30 cellular contexts compared by ENCODE assay signal in the genomic region with DNA sequence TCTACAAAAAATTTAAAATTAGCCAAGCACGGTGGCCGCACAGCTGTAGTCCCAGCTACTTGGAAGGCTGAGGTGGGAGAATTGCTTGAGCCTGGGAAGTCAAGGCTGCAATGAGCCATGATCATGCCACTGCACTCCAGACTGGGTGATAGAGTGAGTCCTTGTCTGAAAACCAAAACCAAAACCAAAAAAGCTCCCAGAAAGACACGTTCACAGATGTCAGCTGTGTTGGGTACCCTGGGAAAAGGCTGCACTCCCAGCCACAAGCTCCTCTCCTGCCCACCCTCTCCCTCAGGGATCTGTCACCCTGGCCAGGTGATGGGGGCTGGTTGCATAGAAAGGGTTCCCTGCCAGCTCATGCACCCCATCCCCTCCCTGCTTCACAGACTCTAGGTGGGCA.
"Had no signal": no experiment of that assay in that cellular context is flagged by ENCODE, and none has a peak within 500 bp of the region (broad histone marks: within the 10 kb centered on the region; RNA-seq: fewer than 3 reads in every experiment).

No MANE protein-coding gene starts in this region.

- H3K4me1 ChIP-seq: body of pancreas, breast epithelium had no signal

- H3K36me3 ChIP-seq: breast epithelium, MG63 had no signal

- H3K4me1 Mint-ChIP-seq: activated CD4-positive, alpha-beta memory T cell treated with anti-CD3 and anti-CD28 coated beads, Interleukin-2, amount 10 ng/mL, durations not matched to agents 7 days and 5 days had no signal

- H3K4me3 Mint-ChIP-seq: activated B cell treated with CpG ODN at 0.5 μM for 24 hours; activated CD4-positive, alpha-beta memory T cell treated with anti-CD3 and anti-CD28 coated beads, Interleukin-2, amount 10 ng/mL, durations not matched to agents 7 days and 5 days; activated CD8-positive, alpha-beta memory T cell treated with anti-CD3 and anti-CD28 coated beads, Interleukin-2, amount 10 ng/mL, durations not matched to agents 7 days and 5 days; activated naive CD8-positive, alpha-beta T cell treated with anti-CD3 and anti-CD28 coated beads for 36 hours had no signal

- H3K4me2 ChIP-seq: PC-9 had no signal

- DNase-seq: activated B cell treated with CpG ODN at 0.5 μM for 24 hours; activated CD4-positive, alpha-beta memory T cell treated with anti-CD3 and anti-CD28 coated beads, Interleukin-2, amount 10 ng/mL, durations not matched to agents 7 days and 5 days; activated CD4-positive, alpha-beta T cell treated with anti-CD3 and anti-CD28 coated beads for 48 hours; activated CD4-positive, CD25-positive, alpha-beta regulatory T cell treated with anti-CD3 and anti-CD28 coated beads, Interleukin-2, amount 50 U/mL, for 72 hours; activated CD8-positive, alpha-beta memory T cell treated with anti-CD3 and anti-CD28 coated beads for 24 hours; activated CD8-positive, alpha-beta memory T cell treated with anti-CD3 and anti-CD28 coated beads, Interleukin-2, amount 10 ng/mL, durations not matched to agents 7 days and 5 days; activated CD8-positive, alpha-beta memory T cell treated with anti-CD3 and anti-CD28 coated beads, Interleukin-2, amount 50 U/mL, for 48 hours; activated effector memory CD4-positive, alpha-beta T cell treated with Interleukin-2 at 50 U/mL for 16 hours; activated naive CD4-positive, alpha-beta T cell treated with anti-CD3 and anti-CD28 coated beads, Interleukin-2, amount 50 U/mL, for 16 hours; activated naive CD8-positive, alpha-beta T cell treated with anti-CD3 and anti-CD28 coated beads for 36 hours; activated T-cell treated with anti-CD3 and anti-CD28 coated beads, Interleukin-2, amount 50 U/mL, for 48 hours; body of pancreas; Karpas-422; MG63; NCI-H1092; NCI-H1436 treated with DMSO at 0.1 percent for 48 hours; NCI-H1694 treated with DMSO at 0.1 percent for 48 hours; NCI-H2029; NCI-H2171; NCI-H510A; NCI-H526; NCI-H748 treated with DMSO at 0.1 percent for 48 hours; PC-9; Right ventricle myocardium superior; SW 1271; T-helper 1 cell; T-helper 2 cell; T-helper 9 cell had no signal

- ATAC-seq: activated CD8-positive, alpha-beta memory T cell treated with anti-CD3 and anti-CD28 coated beads, Interleukin-2, amount 10 ng/mL, durations not matched to agents 7 days and 5 days; body of pancreas had no signal

- H3K9me3 ChIP-seq: body of pancreas, breast epithelium, MG63 had no signal

- H3K36me3 Mint-ChIP-seq: activated CD8-positive, alpha-beta memory T cell treated with anti-CD3 and anti-CD28 coated beads, Interleukin-2, amount 10 ng/mL, durations not matched to agents 7 days and 5 days; activated naive CD8-positive, alpha-beta T cell treated with anti-CD3 and anti-CD28 coated beads for 36 hours had no signal

- H3K4me3 ChIP-seq: body of pancreas, breast epithelium, MG63, PC-9 had no signal

- H2AFZ ChIP-seq: PC-9 had no signal

- H3K27me3 ChIP-seq: body of pancreas, breast epithelium had no signal

- H3K9me3 Mint-ChIP-seq: activated B cell treated with CpG ODN at 0.5 μM for 24 hours; activated CD4-positive, alpha-beta memory T cell treated with anti-CD3 and anti-CD28 coated beads, Interleukin-2, amount 10 ng/mL, durations not matched to agents 7 days and 5 days had no signal

- H3K27ac ChIP-seq: body of pancreas, breast epithelium, PC-9, VCaP had no signal

- H3K27me3 Mint-ChIP-seq: activated B cell treated with CpG ODN at 0.5 μM for 24 hours; activated CD4-positive, alpha-beta memory T cell treated with anti-CD3 and anti-CD28 coated beads, Interleukin-2, amount 10 ng/mL, durations not matched to agents 7 days and 5 days; activated naive CD8-positive, alpha-beta T cell treated with anti-CD3 and anti-CD28 coated beads for 36 hours had no signal

- H3K27ac Mint-ChIP-seq: activated B cell treated with CpG ODN at 0.5 μM for 24 hours; activated CD4-positive, alpha-beta memory T cell treated with anti-CD3 and anti-CD28 coated beads, Interleukin-2, amount 10 ng/mL, durations not matched to agents 7 days and 5 days; activated CD8-positive, alpha-beta memory T cell treated with anti-CD3 and anti-CD28 coated beads, Interleukin-2, amount 10 ng/mL, durations not matched to agents 7 days and 5 days; activated naive CD8-positive, alpha-beta T cell treated with anti-CD3 and anti-CD28 coated beads for 36 hours had no signal
